In genomic region chr11:69156673-69157155, GRCh38 we compare ENCODE assay signal across 2 cellular contexts.
TF ChIP-seq lines count a peak whose summit lies in the region.

No MANE protein-coding gene starts in this region.

TF ChIP-seq in GM23338, 12 proteins besides CTCF, POLR2A, EP300 and RAD21 (continued from another document):
- TF ChIP-seq, protein P1, sequence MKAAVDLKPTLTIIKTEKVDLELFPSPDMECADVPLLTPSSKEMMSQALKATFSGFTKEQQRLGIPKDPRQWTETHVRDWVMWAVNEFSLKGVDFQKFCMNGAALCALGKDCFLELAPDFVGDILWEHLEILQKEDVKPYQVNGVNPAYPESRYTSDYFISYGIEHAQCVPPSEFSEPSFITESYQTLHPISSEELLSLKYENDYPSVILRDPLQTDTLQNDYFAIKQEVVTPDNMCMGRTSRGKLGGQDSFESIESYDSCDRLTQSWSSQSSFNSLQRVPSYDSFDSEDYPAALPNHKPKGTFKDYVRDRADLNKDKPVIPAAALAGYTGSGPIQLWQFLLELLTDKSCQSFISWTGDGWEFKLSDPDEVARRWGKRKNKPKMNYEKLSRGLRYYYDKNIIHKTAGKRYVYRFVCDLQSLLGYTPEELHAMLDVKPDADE (IDR thresholded peaks at IDR 0.05): no peak
- TF ChIP-seq, protein P2, sequence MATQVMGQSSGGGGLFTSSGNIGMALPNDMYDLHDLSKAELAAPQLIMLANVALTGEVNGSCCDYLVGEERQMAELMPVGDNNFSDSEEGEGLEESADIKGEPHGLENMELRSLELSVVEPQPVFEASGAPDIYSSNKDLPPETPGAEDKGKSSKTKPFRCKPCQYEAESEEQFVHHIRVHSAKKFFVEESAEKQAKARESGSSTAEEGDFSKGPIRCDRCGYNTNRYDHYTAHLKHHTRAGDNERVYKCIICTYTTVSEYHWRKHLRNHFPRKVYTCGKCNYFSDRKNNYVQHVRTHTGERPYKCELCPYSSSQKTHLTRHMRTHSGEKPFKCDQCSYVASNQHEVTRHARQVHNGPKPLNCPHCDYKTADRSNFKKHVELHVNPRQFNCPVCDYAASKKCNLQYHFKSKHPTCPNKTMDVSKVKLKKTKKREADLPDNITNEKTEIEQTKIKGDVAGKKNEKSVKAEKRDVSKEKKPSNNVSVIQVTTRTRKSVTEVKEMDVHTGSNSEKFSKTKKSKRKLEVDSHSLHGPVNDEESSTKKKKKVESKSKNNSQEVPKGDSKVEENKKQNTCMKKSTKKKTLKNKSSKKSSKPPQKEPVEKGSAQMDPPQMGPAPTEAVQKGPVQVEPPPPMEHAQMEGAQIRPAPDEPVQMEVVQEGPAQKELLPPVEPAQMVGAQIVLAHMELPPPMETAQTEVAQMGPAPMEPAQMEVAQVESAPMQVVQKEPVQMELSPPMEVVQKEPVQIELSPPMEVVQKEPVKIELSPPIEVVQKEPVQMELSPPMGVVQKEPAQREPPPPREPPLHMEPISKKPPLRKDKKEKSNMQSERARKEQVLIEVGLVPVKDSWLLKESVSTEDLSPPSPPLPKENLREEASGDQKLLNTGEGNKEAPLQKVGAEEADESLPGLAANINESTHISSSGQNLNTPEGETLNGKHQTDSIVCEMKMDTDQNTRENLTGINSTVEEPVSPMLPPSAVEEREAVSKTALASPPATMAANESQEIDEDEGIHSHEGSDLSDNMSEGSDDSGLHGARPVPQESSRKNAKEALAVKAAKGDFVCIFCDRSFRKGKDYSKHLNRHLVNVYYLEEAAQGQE (IDR thresholded peaks at IDR 0.05; ENCODE audit: unreplicated experiment): no peak
- TF ChIP-seq STAT1 (IDR thresholded peaks at IDR 0.05; ENCODE audit: unreplicated experiment): no peak
- no peak for TF ChIP-seq POLR2AphosphoS5 (IDR thresholded peaks at IDR 0.05; ENCODE audit: low read depth)

TF ChIP-seq in K562, 482 proteins besides CTCF, POLR2A, EP300 and RAD21 (continued from another document):
- TF ChIP-seq, protein P3, sequence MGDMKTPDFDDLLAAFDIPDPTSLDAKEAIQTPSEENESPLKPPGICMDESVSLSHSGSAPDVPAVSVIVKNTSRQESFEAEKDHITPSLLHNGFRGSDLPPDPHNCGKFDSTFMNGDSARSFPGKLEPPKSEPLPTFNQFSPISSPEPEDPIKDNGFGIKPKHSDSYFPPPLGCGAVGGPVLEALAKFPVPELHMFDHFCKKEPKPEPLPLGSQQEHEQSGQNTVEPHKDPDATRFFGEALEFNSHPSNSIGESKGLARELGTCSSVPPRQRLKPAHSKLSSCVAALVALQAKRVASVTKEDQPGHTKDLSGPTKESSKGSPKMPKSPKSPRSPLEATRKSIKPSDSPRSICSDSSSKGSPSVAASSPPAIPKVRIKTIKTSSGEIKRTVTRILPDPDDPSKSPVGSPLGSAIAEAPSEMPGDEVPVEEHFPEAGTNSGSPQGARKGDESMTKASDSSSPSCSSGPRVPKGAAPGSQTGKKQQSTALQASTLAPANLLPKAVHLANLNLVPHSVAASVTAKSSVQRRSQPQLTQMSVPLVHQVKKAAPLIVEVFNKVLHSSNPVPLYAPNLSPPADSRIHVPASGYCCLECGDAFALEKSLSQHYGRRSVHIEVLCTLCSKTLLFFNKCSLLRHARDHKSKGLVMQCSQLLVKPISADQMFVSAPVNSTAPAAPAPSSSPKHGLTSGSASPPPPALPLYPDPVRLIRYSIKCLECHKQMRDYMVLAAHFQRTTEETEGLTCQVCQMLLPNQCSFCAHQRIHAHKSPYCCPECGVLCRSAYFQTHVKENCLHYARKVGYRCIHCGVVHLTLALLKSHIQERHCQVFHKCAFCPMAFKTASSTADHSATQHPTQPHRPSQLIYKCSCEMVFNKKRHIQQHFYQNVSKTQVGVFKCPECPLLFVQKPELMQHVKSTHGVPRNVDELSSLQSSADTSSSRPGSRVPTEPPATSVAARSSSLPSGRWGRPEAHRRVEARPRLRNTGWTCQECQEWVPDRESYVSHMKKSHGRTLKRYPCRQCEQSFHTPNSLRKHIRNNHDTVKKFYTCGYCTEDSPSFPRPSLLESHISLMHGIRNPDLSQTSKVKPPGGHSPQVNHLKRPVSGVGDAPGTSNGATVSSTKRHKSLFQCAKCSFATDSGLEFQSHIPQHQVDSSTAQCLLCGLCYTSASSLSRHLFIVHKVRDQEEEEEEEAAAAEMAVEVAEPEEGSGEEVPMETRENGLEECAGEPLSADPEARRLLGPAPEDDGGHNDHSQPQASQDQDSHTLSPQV (IDR thresholded peaks at IDR 0.05): peak; percentile 2; the same call in 1 of the 2 replicates
- TF ChIP-seq CBFA2T3 (IDR thresholded peaks at IDR 0.05): peak; percentile 56
- TF ChIP-seq, protein P4, sequence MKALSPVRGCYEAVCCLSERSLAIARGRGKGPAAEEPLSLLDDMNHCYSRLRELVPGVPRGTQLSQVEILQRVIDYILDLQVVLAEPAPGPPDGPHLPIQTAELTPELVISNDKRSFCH (CRISPR knock-in tag; IDR thresholded peaks at IDR 0.05): no peak
- TF ChIP-seq, protein P4 (tag; IDR thresholded peaks at IDR 0.05): no peak
TF ChIP-seq in K562: peak in this region for 3.
